ENCODE assay signal across 8 cellular contexts in the genomic region with DNA sequence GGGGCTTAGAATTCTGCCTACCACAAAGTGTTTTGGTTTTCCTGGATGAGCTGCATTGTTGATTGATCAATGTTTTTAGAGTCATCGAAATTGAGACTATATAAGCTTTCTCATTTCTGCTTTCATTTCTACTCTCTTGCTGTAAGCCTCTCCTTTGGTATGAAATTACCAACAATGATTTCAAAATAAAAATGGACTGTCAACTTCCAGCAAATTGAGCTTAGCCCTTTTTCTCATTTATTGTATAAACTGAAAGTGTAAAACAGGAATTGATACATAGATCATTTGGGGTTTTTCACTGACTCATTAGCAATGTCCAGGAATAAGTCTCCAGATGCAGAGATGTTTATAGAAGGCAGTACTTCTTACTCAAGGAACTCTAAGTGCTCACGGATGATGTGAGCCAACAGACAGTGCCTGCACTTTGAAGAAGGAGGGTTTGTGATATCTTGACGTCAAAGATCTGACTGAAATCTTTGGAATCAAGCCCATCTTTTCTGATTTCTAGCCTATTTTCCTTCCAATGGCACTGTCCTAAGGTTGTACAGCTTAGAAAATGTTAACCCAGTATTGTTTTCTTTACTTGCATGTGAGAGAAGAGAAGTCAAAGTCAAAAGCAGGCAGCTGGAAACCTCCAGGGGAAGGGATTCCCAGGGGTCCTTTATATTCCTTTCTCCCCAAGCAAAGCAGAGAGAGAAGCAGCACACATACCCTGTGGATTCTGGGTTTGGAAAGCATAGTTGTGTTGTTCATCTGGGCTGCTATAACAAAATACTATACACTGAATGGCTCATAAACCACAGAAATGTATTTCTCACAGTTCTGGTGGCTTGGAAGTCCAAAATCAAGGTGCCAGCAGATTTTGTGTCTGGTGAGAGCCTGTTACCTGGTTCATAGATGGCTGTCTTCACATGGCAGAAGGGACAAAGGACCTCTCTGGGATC. TPM values are rescaled to one million over a fixed set of nuclear protein-coding genes. Genes with fewer than 3 reads are reported as not detected.
DNase-seq lines count a peak whose midpoint lies in the region; ATAC-seq lines count a peak whose summit lies in the region.

No MANE protein-coding gene starts in this region.

- peaks cover 0 to 20% of the 10 kb centered on the region in 2 donors for H3K4me1 ChIP-seq in neuronal stem cell (ENCODE audit: control insufficient read depth in 2 of 2, insufficient read depth in 1 of 2, low read depth in 1 of 2, low read length in 2 of 2)

- ATAC-seq in GM18867 (IDR thresholded peaks at IDR 0.05; ENCODE audit: unreplicated experiment) (peak; percentile 41), HG02852 (IDR thresholded peaks at IDR 0.05; ENCODE audit: unreplicated experiment) (peak; percentile 43), HG03571 (IDR thresholded peaks at IDR 0.05; ENCODE audit: unreplicated experiment) (no peak)

- no peak for DNase-seq in activated T-helper 1 cell treated with anti-CD3 and anti-CD28 coated beads, Interleukin-12 subunit alpha, Interleukin-12 subunit beta, Interleukin-2, Interleukin-4 antibody, amounts not matched to agents 30 ng/mL and 10 ng/mL and 1 ng/mL, durations not matched to agents 14 hours and 24 hours and 36 hours (ENCODE audit: low spot score)
- DNase-seq in neuronal stem cell (ENCODE audit: low spot score) (no peak), putamen (ENCODE audit: low spot score) (no peak), NCI-H1436 (lab: John Stamatoyannopoulos, UW) (no peak)
- DNase-seq in stimulated activated naive CD4-positive, alpha-beta T cell (lab: John Stamatoyannopoulos, UW): no peak

- H2BK12ac ChIP-seq in neuronal stem cell (ENCODE audit: low read length): no peak overlapping the region

- WGBS in neuronal stem cell (ENCODE audit: extremely low coverage in 2 of 2, insufficient read length in 2 of 2, insufficient replicate concordance in 1 of 2), 2 donors: no CpG with 5 or more reads among the region's 3 CpGs

- no peak overlapping the region for H3K4ac ChIP-seq in neuronal stem cell (ENCODE audit: low read length)

- H3K27ac ChIP-seq in neuronal stem cell (replicated peaks; ENCODE audit: low read length): no peak overlapping the region

- H3K27me3 Mint-ChIP-seq in activated T-helper 1 cell treated with anti-CD3 and anti-CD28 coated beads, Interleukin-12 subunit alpha, Interleukin-12 subunit beta, Interleukin-2, Interleukin-4 antibody, amounts not matched to agents 30 ng/mL and 10 ng/mL and 1 ng/mL, durations not matched to agents 14 hours and 24 hours and 36 hours (ENCODE audit: insufficient read depth): no peaks in the 10 kb centered on the region

- no peak overlapping the region for H2BK15ac ChIP-seq in neuronal stem cell (ENCODE audit: low read length)

- H3K4me2 ChIP-seq in neuronal stem cell (ENCODE audit: insufficient read depth, low read length, poor library complexity, severe bottlenecking): no peak overlapping the region

- no peak overlapping the region for H2BK5ac ChIP-seq in neuronal stem cell (ENCODE audit: low read length)

- H3K36me3 ChIP-seq in neuronal stem cell (replicated peaks in 1 of 2; ENCODE audit: control insufficient read depth in 2 of 2, insufficient read depth in 2 of 2, low read length in 2 of 2): no peaks in the 10 kb centered on the region

- H3K9ac ChIP-seq in neuronal stem cell (ENCODE audit: low read depth, low read length, poor library complexity): no peak overlapping the region

- peak overlapping the region; percentile 13 for H2AFZ ChIP-seq in neuronal stem cell (ENCODE audit: low read length)

- H3K79me1 ChIP-seq in neuronal stem cell (ENCODE audit: low read depth, low read length): no peaks in the 10 kb centered on the region

- H3K14ac ChIP-seq in neuronal stem cell (ENCODE audit: low read length): no peak overlapping the region

- H3K27ac Mint-ChIP-seq in activated T-helper 1 cell treated with anti-CD3 and anti-CD28 coated beads, Interleukin-12 subunit alpha, Interleukin-12 subunit beta, Interleukin-2, Interleukin-4 antibody, amounts not matched to agents 30 ng/mL and 10 ng/mL and 1 ng/mL, durations not matched to agents 14 hours and 24 hours and 36 hours: peak overlapping the region; percentile 88

- peak overlapping the region; percentile 73 for H3K4me3 Mint-ChIP-seq in activated T-helper 1 cell treated with anti-CD3 and anti-CD28 coated beads, Interleukin-12 subunit alpha, Interleukin-12 subunit beta, Interleukin-2, Interleukin-4 antibody, amounts not matched to agents 30 ng/mL and 10 ng/mL and 1 ng/mL, durations not matched to agents 14 hours and 24 hours and 36 hours

- H3K36me3 Mint-ChIP-seq in activated T-helper 1 cell treated with anti-CD3 and anti-CD28 coated beads, Interleukin-12 subunit alpha, Interleukin-12 subunit beta, Interleukin-2, Interleukin-4 antibody, amounts not matched to agents 30 ng/mL and 10 ng/mL and 1 ng/mL, durations not matched to agents 14 hours and 24 hours and 36 hours (ENCODE audit: low read depth): no peaks in the 10 kb centered on the region

- H3K23ac ChIP-seq in neuronal stem cell (ENCODE audit: low read depth, low read length, poor library complexity): no peak overlapping the region

- no peak overlapping the region for H4K8ac ChIP-seq in neuronal stem cell (ENCODE audit: low read depth, low read length)

- no peak overlapping the region for H4K91ac ChIP-seq in neuronal stem cell (ENCODE audit: low read depth, low read length, poor library complexity)

- H2AK5ac ChIP-seq in neuronal stem cell (ENCODE audit: low read depth, low read length): no peak overlapping the region

- H3K4me1 Mint-ChIP-seq in activated T-helper 1 cell treated with anti-CD3 and anti-CD28 coated beads, Interleukin-12 subunit alpha, Interleukin-12 subunit beta, Interleukin-2, Interleukin-4 antibody, amounts not matched to agents 30 ng/mL and 10 ng/mL and 1 ng/mL, durations not matched to agents 14 hours and 24 hours and 36 hours (ENCODE audit: low read depth): peaks cover 98% of the 10 kb centered on the region

- no peaks in the 10 kb centered on the region for H3K27me3 ChIP-seq in neuronal stem cell (ENCODE audit: control insufficient read depth in 3 of 3, insufficient read depth in 3 of 3, low read depth in 1 of 3, low read length in 3 of 3)

- H3K9me3 ChIP-seq in neuronal stem cell (replicated peaks in 1 of 2; ENCODE audit: control insufficient read depth in 2 of 2, insufficient read depth in 1 of 2, low read depth in 1 of 2, low read length in 2 of 2): no peaks in the 10 kb centered on the region

- H3K9me3 Mint-ChIP-seq in activated T-helper 1 cell treated with anti-CD3 and anti-CD28 coated beads, Interleukin-12 subunit alpha, Interleukin-12 subunit beta, Interleukin-2, Interleukin-4 antibody, amounts not matched to agents 30 ng/mL and 10 ng/mL and 1 ng/mL, durations not matched to agents 14 hours and 24 hours and 36 hours: no peaks in the 10 kb centered on the region

- H3K18ac ChIP-seq in neuronal stem cell (ENCODE audit: low read length): no peak overlapping the region

- H3K4me3 ChIP-seq in neuronal stem cell (ENCODE audit: low read length in 2 of 2): no peak overlapping the region

- H2BK120ac ChIP-seq in neuronal stem cell (ENCODE audit: low read depth, low read length): no peak overlapping the region

- intact Hi-C loops in activated T-helper 1 cell treated with anti-CD3 and anti-CD28 coated beads, Interleukin-12 subunit alpha, Interleukin-12 subunit beta, Interleukin-2, Interleukin-4 antibody, amounts not matched to agents 30 ng/mL and 10 ng/mL and 1 ng/mL, durations not matched to agents 14 hours and 24 hours and 36 hours (cut with micrococcal nuclease): loop anchor here (2.0 to 10.0 kb wide), 7 partner anchors 35 to 1589 kb away; no protein-coding TSS in a partner anchor

RNA-seq across cellular contexts. Expression of gene PCNX1, which starts 19.8 kb away (rescaled TPM):
- 37.9 and 42.7 TPM in 2 replicates for total RNA-seq in activated T-helper 1 cell treated with anti-CD3 and anti-CD28 coated beads, Interleukin-12 subunit alpha, Interleukin-12 subunit beta, Interleukin-2, Interleukin-4 antibody, amounts not matched to agents 30 ng/mL and 10 ng/mL and 1 ng/mL, durations not matched to agents 14 hours and 24 hours and 36 hours
- polyA plus RNA-seq in neuronal stem cell (2013, experiment 1 of 2): 12.7 TPM
- 12.0 TPM for polyA plus RNA-seq in neuronal stem cell (2013, experiment 2 of 2)
